Comparison of ENCODE assay signal across 20 cellular contexts in the genomic region with DNA sequence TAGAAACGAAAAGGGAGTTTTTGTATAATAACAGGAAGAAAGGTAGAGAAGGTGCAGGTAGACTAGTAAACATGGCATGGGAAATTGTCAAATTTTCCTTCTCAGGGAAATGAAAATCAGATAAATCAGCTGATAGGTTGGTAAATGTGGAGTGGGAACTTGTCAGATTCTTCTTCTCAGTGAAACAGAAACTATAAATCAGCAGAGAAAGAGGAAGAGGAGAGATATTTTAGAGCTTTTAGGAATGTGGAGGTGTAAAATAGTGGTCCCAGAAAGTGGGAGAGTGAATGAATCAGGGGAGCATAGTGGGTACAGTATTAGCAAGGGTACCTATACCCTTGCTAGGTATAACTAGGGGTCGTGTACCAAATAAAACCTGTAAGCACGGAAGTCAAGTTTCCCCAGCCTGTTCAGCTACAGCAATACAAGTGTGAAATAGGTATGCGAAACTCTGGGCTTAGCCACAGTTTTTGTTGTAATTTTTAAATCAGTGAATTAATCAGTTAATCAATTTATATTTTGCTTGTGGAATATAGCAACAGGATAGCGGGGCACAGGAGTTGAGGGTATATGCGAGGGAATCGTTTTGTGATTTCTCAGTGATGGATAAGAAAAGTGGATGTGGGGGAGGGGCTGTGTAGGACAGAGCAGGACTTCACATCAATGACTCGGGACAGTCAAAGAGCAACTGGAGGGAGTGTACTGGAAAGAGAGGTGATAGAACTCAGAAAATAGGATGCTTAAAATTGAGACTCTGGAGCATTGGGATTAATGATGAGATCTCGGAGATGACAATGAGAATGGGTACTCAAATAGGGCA.
DNase-seq lines count a peak whose midpoint lies in the region; ATAC-seq and TF ChIP-seq lines count a peak whose summit lies in the region.
"Had no signal": no experiment of that assay in that cellular context is flagged by ENCODE, and none has a peak within 500 bp of the region (broad histone marks: within the 10 kb centered on the region; RNA-seq: fewer than 3 reads in every experiment).

No MANE protein-coding gene starts in this region.

- no peak overlapping the region for H3K4me3 Mint-ChIP-seq in activated T-helper 17 cell treated with anti-CD3 and anti-CD28 coated beads, Interleukin-2, amount 50 U/mL, for 72 hours
- no peak overlapping the region for H3K4me3 Mint-ChIP-seq in progenitor cell of endocrine pancreas (ENCODE audit: low read depth)
- H3K4me3 Mint-ChIP-seq: H9 had no signal

- H3K4me1 Mint-ChIP-seq in activated T-helper 17 cell treated with anti-CD3 and anti-CD28 coated beads, Interleukin-2, amount 50 U/mL, for 72 hours: peaks cover 5% of the 10 kb centered on the region
- no peaks in the 10 kb centered on the region for H3K4me1 Mint-ChIP-seq in progenitor cell of endocrine pancreas (ENCODE audit: low read depth)
- H3K4me1 Mint-ChIP-seq: H9 had no signal

- TF ChIP-seq CTCF in progenitor cell of endocrine pancreas (IDR thresholded peaks at IDR 0.05; ENCODE audit: unreplicated experiment): no peak

- H3K36me3 Mint-ChIP-seq in activated naive CD4-positive, alpha-beta T cell treated with anti-CD3 and anti-CD28 coated beads, Interleukin-2, amount 50 U/mL, for 72 hours: peaks cover 5 to 11% of the 10 kb centered on the region in 2 donors
- peaks cover 18% of the 10 kb centered on the region for H3K36me3 Mint-ChIP-seq in activated T-helper 17 cell treated with anti-CD3 and anti-CD28 coated beads, Interleukin-2, amount 50 U/mL, for 72 hours (ENCODE audit: low read depth)
- no peaks in the 10 kb centered on the region for H3K36me3 Mint-ChIP-seq in progenitor cell of endocrine pancreas (ENCODE audit: insufficient read depth)

- H3K27me3 Mint-ChIP-seq in activated T-helper 17 cell treated with anti-CD3 and anti-CD28 coated beads, Interleukin-2, amount 50 U/mL, for 72 hours: no peaks in the 10 kb centered on the region
- H3K27me3 Mint-ChIP-seq in progenitor cell of endocrine pancreas: no peaks in the 10 kb centered on the region

- peak; percentile 23 to 33 for ATAC-seq in activated naive CD4-positive, alpha-beta T cell treated with anti-CD3 and anti-CD28 coated beads, Interleukin-2, amount 50 U/mL, for 72 hours
- ATAC-seq in GM18868 (IDR thresholded peaks at IDR 0.05; ENCODE audit: unreplicated experiment): peak; percentile 39
- ATAC-seq in activated T-helper 17 cell treated with anti-CD3 and anti-CD28 coated beads, Interleukin-2, amount 50 U/mL, for 72 hours (replicated peaks): peak; percentile 51
- no peak for ATAC-seq in GM19397 (IDR thresholded peaks at IDR 0.05; ENCODE audit: unreplicated experiment)
- ATAC-seq: PC-3 had no signal

- H3K27ac Mint-ChIP-seq in activated naive CD4-positive, alpha-beta T cell treated with anti-CD3 and anti-CD28 coated beads, Interleukin-2, amount 50 U/mL, for 72 hours: no peak overlapping the region
- no peak overlapping the region for H3K27ac Mint-ChIP-seq in activated T-helper 17 cell treated with anti-CD3 and anti-CD28 coated beads, Interleukin-2, amount 50 U/mL, for 72 hours
- H3K27ac Mint-ChIP-seq in progenitor cell of endocrine pancreas: no peak overlapping the region
- H3K27ac Mint-ChIP-seq: H9 had no signal

- in situ Hi-C loops in KBM-7 (cut with MboI; ENCODE audit: low pct_unique_long_range_greater_than_20kb, low sequenced_read_pairs): no loop called here

- no peak for DNase-seq in activated naive CD4-positive, alpha-beta T cell treated with anti-CD3 and anti-CD28 coated beads, Interleukin-2, amount 50 U/mL, for 72 hours (ENCODE audit: low spot score in 2 of 2)
- no peak for DNase-seq in activated naive CD4-positive, alpha-beta T cell treated with anti-CD3 and anti-CD28 coated beads, Interleukin-2, amount 50 U/mL, for 16 hours
- no peak for DNase-seq in progenitor cell of endocrine pancreas (ENCODE audit: low spot score, unreplicated experiment)
- no peak for DNase-seq in KBM-7
- DNase-seq: COR-L47, DMS 273 treated with DMSO at 0.1 percent for 48 hours, DND-41, H9, IMR-90, Karpas-422, NCI-H1092, NCI-H146, NCI-H2029 treated with DMSO at 0.1 percent for 48 hours, PC-3, RPMI8226, SHP77 treated with DMSO at 0.1 percent for 48 hours, SK-N-SH had no signal

- peaks cover 0 to 2% of the 10 kb centered on the region in 2 donors for H3K9me3 Mint-ChIP-seq in activated naive CD4-positive, alpha-beta T cell treated with anti-CD3 and anti-CD28 coated beads, Interleukin-2, amount 50 U/mL, for 72 hours
- no peaks in the 10 kb centered on the region for H3K9me3 Mint-ChIP-seq in activated T-helper 17 cell treated with anti-CD3 and anti-CD28 coated beads, Interleukin-2, amount 50 U/mL, for 72 hours
- H3K9me3 Mint-ChIP-seq in progenitor cell of endocrine pancreas (ENCODE audit: low read depth): peaks cover 2% of the 10 kb centered on the region
- H3K9me3 Mint-ChIP-seq: H9 had no signal
